1 cellular context compared by ENCODE assay signal in genomic region chr9:69192214-69192613, GRCh38.
TF ChIP-seq lines count a peak whose summit lies in the region.

No MANE protein-coding gene starts in this region.

TF ChIP-seq in liver, 16 proteins besides CTCF, POLR2A, EP300 and RAD21 (continued from another document):
- TF ChIP-seq REST (IDR thresholded peaks at IDR 0.05): no peak
